11 cellular contexts compared by ENCODE assay signal in the genomic region with DNA sequence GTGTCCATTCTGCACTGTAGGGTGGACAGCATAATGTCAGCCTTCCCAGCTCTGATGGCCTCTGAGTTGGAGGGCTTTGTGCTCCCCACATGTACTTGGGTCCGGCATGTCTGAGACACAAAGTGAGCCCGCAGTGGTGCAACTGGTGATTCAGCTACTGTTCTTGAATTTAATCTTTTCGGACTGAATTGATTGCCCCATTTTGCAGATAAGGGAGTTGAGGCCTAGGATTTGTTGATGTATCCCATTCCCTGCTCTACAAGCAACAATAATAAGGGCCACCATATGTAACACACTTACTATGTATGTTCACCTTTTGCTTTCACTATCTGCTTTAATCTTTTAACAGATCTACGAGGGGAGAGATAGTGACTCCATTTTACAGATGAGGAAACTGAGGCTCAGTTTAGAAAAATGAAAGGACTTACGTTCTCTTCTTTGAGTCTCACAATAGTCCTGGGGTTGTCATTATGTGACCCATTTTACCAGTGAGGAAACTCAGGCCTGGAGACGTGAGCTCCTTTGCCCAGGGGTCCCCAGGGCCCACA. TPM values are rescaled to one million over a fixed set of nuclear protein-coding genes. Genes with fewer than 3 reads are reported as not detected.
DNase-seq lines count a peak whose midpoint lies in the region; ATAC-seq, FAIRE-seq and TF ChIP-seq lines count a peak whose summit lies in the region.
"Had no signal": no experiment of that assay in that cellular context is flagged by ENCODE, and none has a peak within 500 bp of the region (broad histone marks: within the 10 kb centered on the region; RNA-seq: fewer than 3 reads in every experiment).

No MANE protein-coding gene starts in this region.

- H3K27ac ChIP-seq in colonic mucosa (peak overlapping the region; percentile 98), thoracic aorta (peak overlapping the region; percentile 90 to 99), kidney (ENCODE audit: low read depth in 2 of 2, low read length in 2 of 2) (no peak overlapping the region)

- H3K36me3 Mint-ChIP-seq in natural killer cell, result no peaks in the 10 kb centered on the region

- H3F3A ChIP-seq in Loucy (ENCODE audit: low read depth), result peaks cover 3% of the 10 kb centered on the region; the same call in 1 of the 2 replicates

- peaks cover 68% of the 10 kb centered on the region for H3K4me1 ChIP-seq in Loucy (ENCODE audit: insufficient read depth, low read length, poor library complexity, severe bottlenecking)
- H3K4me1 ChIP-seq in colonic mucosa, result peaks cover 5% of the 10 kb centered on the region
- H3K4me1 ChIP-seq in thoracic aorta (ENCODE audit: control insufficient read depth in 1 of 2, low read depth in 2 of 2), result peaks cover 60 to 78% of the 10 kb centered on the region in 2 donors
- H3K4me1 ChIP-seq in kidney (ENCODE audit: control insufficient read depth in 1 of 2, insufficient read depth in 1 of 2, low read depth in 1 of 2, low read length in 2 of 2), result peaks cover 7 to 16% of the 10 kb centered on the region in 2 donors

- peaks cover 54 to 64% of the 10 kb centered on the region in 2 donors for H3K4me1 Mint-ChIP-seq in natural killer cell

- H2AFZ ChIP-seq in Loucy (ENCODE audit: low read length), result no peak overlapping the region

- H3K27ac Mint-ChIP-seq in natural killer cell, result peak overlapping the region; percentile 49 to 93

- H4K20me1 ChIP-seq in Loucy (ENCODE audit: insufficient read depth, low read length, poor library complexity, severe bottlenecking), result no peaks in the 10 kb centered on the region

- peak overlapping the region; percentile 94 for H3K4me3 Mint-ChIP-seq in natural killer cell

- H3K79me2 ChIP-seq in Loucy (ENCODE audit: insufficient read depth, low read length), result peaks cover 12% of the 10 kb centered on the region

- H3K36me3 ChIP-seq in Loucy (ENCODE audit: insufficient read depth, low read length) (no peaks in the 10 kb centered on the region), colonic mucosa (no peaks in the 10 kb centered on the region), thoracic aorta (no peaks in the 10 kb centered on the region), kidney (ENCODE audit: control insufficient read depth in 1 of 2, insufficient read depth in 2 of 2, low read length in 2 of 2) (no peaks in the 10 kb centered on the region)

- H3K9me3 Mint-ChIP-seq in natural killer cell, result no peaks in the 10 kb centered on the region

- no peaks in the 10 kb centered on the region for H3K27me3 ChIP-seq in Loucy (ENCODE audit: insufficient read depth, low read length, poor library complexity, severe bottlenecking)
- no peaks in the 10 kb centered on the region for H3K27me3 ChIP-seq in colonic mucosa
- no peaks in the 10 kb centered on the region for H3K27me3 ChIP-seq in thoracic aorta (replicated peaks; ENCODE audit: insufficient read depth)

- H3K27me3 Mint-ChIP-seq in natural killer cell (ENCODE audit: low read depth in 2 of 2), result no peaks in the 10 kb centered on the region

- TF ChIP-seq CTCF in Loucy (conservative IDR thresholded peaks at IDR 0.05; ENCODE audit: low read length), result no peak
- no peak for TF ChIP-seq CTCF in colonic mucosa (IDR thresholded peaks at IDR 0.05)
- no peak for TF ChIP-seq CTCF in natural killer cell (IDR thresholded peaks at IDR 0.05)
- TF ChIP-seq CTCF in thoracic aorta (IDR thresholded peaks at IDR 0.05), result no peak
- TF ChIP-seq CTCF in kidney (IDR thresholded peaks at IDR 0.05; ENCODE audit: borderline replicate concordance, extremely low read depth, insufficient read depth), result no peak

- DNase-seq in colonic mucosa (no peak), natural killer cell (no peak), thoracic aorta (ENCODE audit: low spot score) (no peak), kidney (no peak), head of caudate nucleus (no peak), inferior parietal cortex (ENCODE audit: extremely low spot score) (no peak)
- DNase-seq: NCI-H1092 treated with DMSO at 0.1 percent for 48 hours, NCI-H510A treated with DMSO at 0.1 percent for 48 hours had no signal

- ATAC-seq in natural killer cell (no peak), thoracic aorta (ENCODE audit: insufficient number of reproducible peaks, low FRiP score, low read depth) (no peak), GM19035 (IDR thresholded peaks at IDR 0.05; ENCODE audit: unreplicated experiment) (no peak)

- H3K9me2 ChIP-seq in Loucy (replicated peaks; ENCODE audit: low read depth, low read length), result no peaks in the 10 kb centered on the region

- intact Hi-C loops in colonic mucosa (cut with DNase I) (no loop called here), natural killer cell (cut with micrococcal nuclease) (loop anchor here (5.0 kb wide), 1 partner anchor 60 kb away; no protein-coding TSS in a partner anchor), kidney (cut with DNase I) (no loop called here), head of caudate nucleus (cut with DNase I) (no loop called here)

- H3K4me2 ChIP-seq in Loucy (ENCODE audit: low read depth, low read length, poor library complexity, severe bottlenecking), result peak overlapping the region; percentile 96

- peak overlapping the region; percentile 83 for H3K4me3 ChIP-seq in Loucy (ENCODE audit: low read length, poor library complexity, severe bottlenecking)
- no peak overlapping the region for H3K4me3 ChIP-seq in colonic mucosa
- peak overlapping the region; percentile 90 for H3K4me3 ChIP-seq in thoracic aorta
- H3K4me3 ChIP-seq in kidney (ENCODE audit: low read length in 2 of 2), result peak overlapping the region in 1 of 2 donors; percentile 18

- no peak for FAIRE-seq in kidney (lab: Jason Lieb, UNC)
- FAIRE-seq: endometrium had no signal

- H3K9ac ChIP-seq in Loucy (ENCODE audit: low read depth, low read length, poor library complexity, severe bottlenecking) (peak overlapping the region; percentile 80), colonic mucosa (ENCODE audit: low read depth in 2 of 2, low read length in 2 of 2) (peak overlapping the region in 1 of 2 donors; percentile 49), kidney (ENCODE audit: low read length in 2 of 2) (no peak overlapping the region)

- H3K9me3 ChIP-seq in Loucy (ENCODE audit: insufficient read depth, low read depth, low read length) (no peaks in the 10 kb centered on the region), colonic mucosa (no peaks in the 10 kb centered on the region), thoracic aorta (no peaks in the 10 kb centered on the region), kidney (ENCODE audit: control insufficient read depth in 1 of 2, low read length in 2 of 2) (no peaks in the 10 kb centered on the region)

RNA-seq across cellular contexts. Expression of gene GSN, which starts 4.5 kb away (rescaled TPM):
- total RNA-seq in colonic mucosa (100 to 1,000 TPM; 413 to 553 TPM), natural killer cell (100 to 1,000 TPM in 2 of 3 donors, 10 to 100 TPM in 1; 92.9 to 103 (median 103) TPM), thoracic aorta (1,000 to 10,000 TPM; 3,187 to 4,234 TPM), kidney (511 TPM)
- 235 TPM for polyA plus RNA-seq in kidney (ENCODE audit: insufficient read depth, low read depth, low replicate concordance)

Comparison
In these comparisons a context has a peak if more than half of its experiments do, and no peak if none do; other contexts are left out.
1. H3K27ac ChIP-seq: peak in colonic mucosa (single experiment) and thoracic aorta (2 of 2); none in kidney (0 of 2).